In genomic region chr11:516934-517685, GRCh38 we compare ENCODE assay signal across 8 cellular contexts. TPM values are rescaled to one million over a fixed set of nuclear protein-coding genes. Genes with fewer than 3 reads are reported as not detected.
DNase-seq lines count a peak whose midpoint lies in the region; ATAC-seq, FAIRE-seq and TF ChIP-seq lines count a peak whose summit lies in the region.
"Not testable (repeated sequence)": the region's sequence is repeated elsewhere in the genome, so short reads cannot be mapped to it uniquely, and the experiment has no call there.
"Had no signal": no experiment of that assay in that cellular context is flagged by ENCODE, and none has a peak within 500 bp of the region (broad histone marks: within the 10 kb centered on the region; RNA-seq: fewer than 3 reads in every experiment).

No MANE protein-coding gene starts in this region.

- H3K36me3 ChIP-seq in DND-41 (ENCODE audit: insufficient read depth, low read length); RWPE2 (ENCODE audit: low read depth); HepG2 (replicated peaks in 1 of 2; ENCODE audit: control insufficient read depth in 1 of 2, insufficient read depth in 2 of 2, low read length in 2 of 2); ovary: not testable (repeated sequence)
- peaks cover 10% of the 10 kb centered on the region for H3K36me3 ChIP-seq in suprapubic skin

- POLR2A ChIA-PET in HepG2 (lab: Yijun Ruan, JAX), result interaction anchor here (1.5 to 1.6 kb wide), 2 partner anchors 11 to 69 kb away, joined by 4 to 7 read pairs; no protein-coding TSS in a partner anchor

- not testable (repeated sequence) for BruUV-seq in HepG2 (replicated peaks; lab: Mats Ljungman, UMichigan)

- TF ChIP-seq EP300 in HepG2 (IDR thresholded peaks at IDR 0.05; ENCODE audit: low read depth in 2 of 2, low read length in 2 of 2); HepG2 (CRISPR knock-in tag; IDR thresholded peaks at IDR 0.05; ENCODE audit: borderline replicate concordance); ovary (IDR thresholded peaks at IDR 0.05); suprapubic skin (IDR thresholded peaks at IDR 0.05): not testable (repeated sequence)

- H3K9ac ChIP-seq in DND-41 (ENCODE audit: low read depth, low read length); HepG2 (ENCODE audit: insufficient read depth, low read depth, low read length): not testable (repeated sequence)

- DNase-seq in DND-41 (peak; percentile 27), left cardiac atrium (peak; percentile 22), ovary (peak in 4 of 5 donors; percentile 22 to 50 (median 44)), suprapubic skin (ENCODE audit: low spot score in 2 of 2) (peak; percentile 71 to 80)
- DNase-seq in RWPE2 (ENCODE audit: low spot score); epithelial cell of prostate (ENCODE audit: low read depth, low spot score); HepG2 (ENCODE audit: low spot score): not testable (repeated sequence)

- TF ChIP-seq POLR2A in HepG2 (IDR thresholded peaks at IDR 0.05; ENCODE audit: insufficient read depth in 1 of 2, low read depth in 2 of 2, low read length in 2 of 2); ovary (IDR thresholded peaks at IDR 0.05); suprapubic skin (IDR thresholded peaks at IDR 0.05): not testable (repeated sequence)

- in situ Hi-C loops in HepG2 (cut with HindIII; ENCODE audit: extremely low pct_ligation_motif_present, low pct_unique_long_range_greater_than_20kb), result not testable (repeated sequence)

- H3K4me1 ChIP-seq in DND-41 (ENCODE audit: insufficient read depth, low read length); ovary (ENCODE audit: insufficient read depth): not testable (repeated sequence)
- peaks cover 16% of the 10 kb centered on the region for H3K4me1 ChIP-seq in RWPE2 (ENCODE audit: insufficient read depth, poor library complexity, severe bottlenecking)
- peaks cover 27% of the 10 kb centered on the region for H3K4me1 ChIP-seq in HepG2 (ENCODE audit: insufficient read depth, low read length)
- peaks cover 12% of the 10 kb centered on the region for H3K4me1 ChIP-seq in suprapubic skin

- H3K79me2 ChIP-seq in DND-41 (ENCODE audit: insufficient read depth, low read length); HepG2 (ENCODE audit: insufficient read depth, low read length): not testable (repeated sequence)

- TF ChIP-seq CTCF in DND-41 (IDR thresholded peaks at IDR 0.05; ENCODE audit: borderline replicate concordance, extremely low read depth, low read length, poor library complexity, severe bottlenecking); RWPE2 (IDR thresholded peaks at IDR 0.05; ENCODE audit: poor library complexity, severe bottlenecking); HepG2 (CRISPR knock-in tag; IDR thresholded peaks at IDR 0.05); ovary (IDR thresholded peaks at IDR 0.05); suprapubic skin (IDR thresholded peaks at IDR 0.05): not testable (repeated sequence)

- not testable (repeated sequence) for H3K27me3 ChIP-seq in DND-41 (ENCODE audit: insufficient read depth, low read length, poor library complexity); RWPE2 (ENCODE audit: insufficient read depth, poor library complexity, severe bottlenecking); HepG2 (ENCODE audit: control insufficient read depth in 1 of 2, insufficient read depth in 2 of 2, low read length in 2 of 2); ovary; suprapubic skin

- H3K4me2 ChIP-seq in DND-41 (ENCODE audit: insufficient read depth, low read length); HepG2 (ENCODE audit: low read depth, low read length): not testable (repeated sequence)

- CTCF ChIA-PET in HepG2 (lab: Yijun Ruan, JAX; ENCODE audit: low intra/inter-chr PET ratio, low total read pairs), result interaction anchor here (1.6 to 2.0 kb wide), 2 partner anchors 47 to 68 kb away, joined by 5 to 20 read pairs; partner anchors contain the start of gene PTDSS2

- not testable (repeated sequence) for H2AFZ ChIP-seq in DND-41 (ENCODE audit: low read depth, low read length); HepG2 (ENCODE audit: low read length)

- FAIRE-seq in HepG2 (lab: Jason Lieb, UNC), result not testable (repeated sequence)

- intact Hi-C loops in left cardiac atrium (cut with DNase I), result loop anchor here in 1 of 2 donors (5.0 kb wide), 1 partner anchor 110 kb away; no protein-coding TSS in a partner anchor
- intact Hi-C loops in HepG2 (cut with micrococcal nuclease; ENCODE audit: unreplicated experiment); ovary (cut with DNase I): not testable (repeated sequence)

- ATAC-seq in DND-41 (ENCODE audit: insufficient read depth, low read depth); RWPE2 (ENCODE audit: low read depth); left cardiac atrium; HepG2: not testable (repeated sequence)

- not testable (repeated sequence) for H3K9me3 ChIP-seq in DND-41 (ENCODE audit: insufficient read depth, low read length, severe bottlenecking); RWPE2 (ENCODE audit: severe bottlenecking); HepG2 (ENCODE audit: low read length); ovary; suprapubic skin

- TF ChIP-seq RAD21 in HepG2 (CRISPR knock-in tag; IDR thresholded peaks at IDR 0.05), result not testable (repeated sequence)

- not testable (repeated sequence) for H3K4me3 ChIP-seq in DND-41 (ENCODE audit: low read depth in 1 of 2, low read length in 2 of 2); RWPE2 (ENCODE audit: severe bottlenecking); HepG2 (replicated peaks in 1 of 3; ENCODE audit: insufficient read depth in 1 of 3, low read depth in 2 of 3, low read length in 3 of 3); ovary; suprapubic skin

- not testable (repeated sequence) for H3K27ac ChIP-seq in DND-41 (ENCODE audit: low read length); HepG2 (ENCODE audit: extremely low read length, insufficient read depth, low read length); ovary; suprapubic skin
- H3K27ac ChIP-seq in RWPE2 (ENCODE audit: poor library complexity, severe bottlenecking) (peak overlapping the region; percentile 95), epithelial cell of prostate (peak overlapping the region; percentile 100)

- 91% methylated on average over 28 of the region's 42 CpGs for WGBS in HepG2 (ENCODE audit: low lambda C conversion rate)
- 95 to 96% (median 96%) methylated on average over 38 to 42 of the region's 42 CpGs for WGBS in ovary, 3 donors
- WGBS in suprapubic skin, result 94% methylated on average over 24 of the region's 42 CpGs

- H4K20me1 ChIP-seq in DND-41 (ENCODE audit: insufficient read depth, low read length); HepG2 (ENCODE audit: insufficient read depth, low read length): not testable (repeated sequence)

RNA-seq across cellular contexts. Expression of gene RNH1, which starts 10.1 kb away (rescaled TPM):
- total RNA-seq in left cardiac atrium (100 to 1,000 TPM; 153 to 159 TPM), HepG2 (2016; rRNA removed; fragmentation: Illumina TruSeq; extraction: Trizol) (74.1 and 81.3 TPM in 2 replicates), ovary (100 to 1,000 TPM; 105 to 233 (median 169) TPM), suprapubic skin (100 to 1,000 TPM; 378 to 392 (median 383) TPM)
- total RNA-seq in HepG2 (2016; cell fraction: cytosol; rRNA removed; fragmentation: Illumina TruSeq; extraction: Trizol; ENCODE audit: low read depth), result 28.3 and 31.4 TPM in 2 replicates
- total RNA-seq in HepG2 (2016; cell fraction: insoluble cytoplasmic fraction; rRNA removed; fragmentation: Illumina TruSeq; extraction: Trizol), result 73.0 and 77.2 TPM in 2 replicates
- 30.6 and 37.6 TPM in 2 replicates for total RNA-seq in HepG2 (2016; cell fraction: membrane; rRNA removed; fragmentation: Illumina TruSeq; extraction: Trizol)
- 39.1 and 43.2 TPM in 2 replicates for total RNA-seq in HepG2 (2016; cell fraction: nucleus; rRNA removed; fragmentation: Illumina TruSeq; extraction: Trizol)
- polyA plus RNA-seq in HepG2 (2011; rRNA removed) (36.0 and 51.4 TPM in 2 replicates), ovary (100 to 1,000 TPM in 1 of 2 donors, 10 to 100 TPM in 1; 17.4 to 147 TPM)
- polyA plus RNA-seq in HepG2 (2011; cell fraction: cytosol; rRNA removed), result 30.1 and 56.0 TPM in 2 replicates
- 135 and 166 TPM in 2 replicates for polyA plus RNA-seq in HepG2 (2011; cell fraction: nucleus; rRNA removed)
- polyA plus RNA-seq in HepG2 (2012), result 42.4 and 61.5 TPM in 2 replicates
- 14.2 and 15.8 TPM in 2 replicates for polyA plus RNA-seq in HepG2 (2016; cell fraction: cytosol; fragmentation: Illumina TruSeq; extraction: Trizol; ENCODE audit: low read depth)
- polyA plus RNA-seq in HepG2 (2016; cell fraction: insoluble cytoplasmic fraction; fragmentation: Illumina TruSeq; extraction: Trizol; ENCODE audit: low read depth), result 62.8 and 84.3 TPM in 2 replicates
- polyA plus RNA-seq in HepG2 (2016; cell fraction: membrane; fragmentation: Illumina TruSeq; extraction: Trizol; ENCODE audit: low read depth), result 21.1 and 22.9 TPM in 2 replicates
- 61.8 and 67.0 TPM in 2 replicates for polyA plus RNA-seq in HepG2 (2016; cell fraction: nucleus; fragmentation: Illumina TruSeq; extraction: Trizol; ENCODE audit: insufficient read depth, low read depth)
- 72.2 and 124 TPM in 2 replicates for polyA minus RNA-seq in HepG2 (2011; rRNA and poly(A)+ RNA removed; ENCODE audit: low replicate concordance)
- 42.7 and 46.3 TPM in 2 replicates for polyA minus RNA-seq in HepG2 (2011; cell fraction: cytosol; rRNA and poly(A)+ RNA removed)
- polyA minus RNA-seq in HepG2 (2011; cell fraction: nucleus; rRNA and poly(A)+ RNA removed), result 49.1 and 49.3 TPM in 2 replicates

RNA-seq across cellular contexts. Expression of gene HRAS, which starts 18.3 kb away (rescaled TPM):
- total RNA-seq in left cardiac atrium (10 to 100 TPM; 47.9 to 56.5 TPM), HepG2 (2016; rRNA removed; fragmentation: Illumina TruSeq; extraction: Trizol) (47.5 and 50.0 TPM in 2 replicates), ovary (10 to 100 TPM; 21.3 to 49.6 (median 36.3) TPM), suprapubic skin (100 to 1,000 TPM in 2 of 4 donors, 10 to 100 TPM in 2; 82.9 to 131 (median 96.2) TPM)
- 97.1 and 126 TPM in 2 replicates for total RNA-seq in HepG2 (2016; cell fraction: cytosol; rRNA removed; fragmentation: Illumina TruSeq; extraction: Trizol; ENCODE audit: low read depth)
- total RNA-seq in HepG2 (2016; cell fraction: insoluble cytoplasmic fraction; rRNA removed; fragmentation: Illumina TruSeq; extraction: Trizol), result 35.7 and 53.4 TPM in 2 replicates
- total RNA-seq in HepG2 (2016; cell fraction: membrane; rRNA removed; fragmentation: Illumina TruSeq; extraction: Trizol), result 106 and 128 TPM in 2 replicates
- total RNA-seq in HepG2 (2016; cell fraction: nucleus; rRNA removed; fragmentation: Illumina TruSeq; extraction: Trizol), result 23.1 and 23.7 TPM in 2 replicates
- polyA plus RNA-seq in HepG2 (2011; rRNA removed) (32.9 TPM in 2 replicates), ovary (10 to 100 TPM in 1 of 2 donors, 1 to 10 TPM in 1; 4.3 to 38.0 TPM)
- 29.5 and 42.1 TPM in 2 replicates for polyA plus RNA-seq in HepG2 (2011; cell fraction: cytosol; rRNA removed)
- polyA plus RNA-seq in HepG2 (2011; cell fraction: nucleus; rRNA removed), result 62.4 and 65.1 TPM in 2 replicates
- 15.4 and 32.7 TPM in 2 replicates for polyA plus RNA-seq in HepG2 (2012)
- 120 and 151 TPM in 2 replicates for polyA plus RNA-seq in HepG2 (2016; cell fraction: cytosol; fragmentation: Illumina TruSeq; extraction: Trizol; ENCODE audit: low read depth)
- polyA plus RNA-seq in HepG2 (2016; cell fraction: insoluble cytoplasmic fraction; fragmentation: Illumina TruSeq; extraction: Trizol; ENCODE audit: low read depth), result 33.8 and 38.7 TPM in 2 replicates
- polyA plus RNA-seq in HepG2 (2016; cell fraction: membrane; fragmentation: Illumina TruSeq; extraction: Trizol; ENCODE audit: low read depth), result 96.2 and 121 TPM in 2 replicates
- polyA plus RNA-seq in HepG2 (2016; cell fraction: nucleus; fragmentation: Illumina TruSeq; extraction: Trizol; ENCODE audit: insufficient read depth, low read depth), result 47.3 and 47.4 TPM in 2 replicates
- polyA minus RNA-seq in HepG2 (2011; rRNA and poly(A)+ RNA removed; ENCODE audit: low replicate concordance), result 29.8 and 71.6 TPM in 2 replicates
- polyA minus RNA-seq in HepG2 (2011; cell fraction: cytosol; rRNA and poly(A)+ RNA removed), result 8.5 and 9.0 TPM in 2 replicates
- 5.8 and 11.4 TPM in 2 replicates for polyA minus RNA-seq in HepG2 (2011; cell fraction: nucleus; rRNA and poly(A)+ RNA removed)

RNA-seq across cellular contexts. Expression of gene LRRC56, which starts 20.2 kb away (rescaled TPM):
- total RNA-seq in left cardiac atrium (under 1 TPM; 0.47 to 0.68 TPM), HepG2 (2016; rRNA removed; fragmentation: Illumina TruSeq; extraction: Trizol) (0.08 and 0.11 TPM in 2 replicates), ovary (1 to 10 TPM in 6 of 7 donors, under 1 TPM in 1; 0.60 to 6.2 (median 2.0) TPM), suprapubic skin (1 to 10 TPM; 1.7 to 2.4 (median 2.1) TPM)
- total RNA-seq in HepG2 (2016; cell fraction: cytosol; rRNA removed; fragmentation: Illumina TruSeq; extraction: Trizol; ENCODE audit: low read depth), result 0.10 TPM in 1 of 2 replicates, not detected in the other
- total RNA-seq in HepG2 (2016; cell fraction: insoluble cytoplasmic fraction; rRNA removed; fragmentation: Illumina TruSeq; extraction: Trizol), result 0.09 TPM in 2 replicates
- 0.06 and 0.07 TPM in 2 replicates for total RNA-seq in HepG2 (2016; cell fraction: membrane; rRNA removed; fragmentation: Illumina TruSeq; extraction: Trizol)
- total RNA-seq in HepG2 (2016; cell fraction: nucleus; rRNA removed; fragmentation: Illumina TruSeq; extraction: Trizol), result not detected in 2 replicates
- polyA plus RNA-seq in HepG2 (2011; rRNA removed) (0.29 and 0.46 TPM in 2 replicates), ovary (1 to 10 TPM in 1 of 2 donors, not detected in 1; 2.1 TPM)
- polyA plus RNA-seq in HepG2 (2011; cell fraction: cytosol; rRNA removed), result 0.21 and 0.22 TPM in 2 replicates
- polyA plus RNA-seq in HepG2 (2011; cell fraction: nucleus; rRNA removed), result 3.4 and 3.8 TPM in 2 replicates
- polyA plus RNA-seq in HepG2 (2012), result 0.34 and 0.59 TPM in 2 replicates
- 0.05 TPM in 1 of 2 replicates, not detected in the other for polyA plus RNA-seq in HepG2 (2016; cell fraction: cytosol; fragmentation: Illumina TruSeq; extraction: Trizol; ENCODE audit: low read depth)
- polyA plus RNA-seq in HepG2 (2016; cell fraction: insoluble cytoplasmic fraction; fragmentation: Illumina TruSeq; extraction: Trizol; ENCODE audit: low read depth), result 0.19 TPM in 1 of 2 replicates, not detected in the other
- 0.10 TPM in 1 of 2 replicates, not detected in the other for polyA plus RNA-seq in HepG2 (2016; cell fraction: membrane; fragmentation: Illumina TruSeq; extraction: Trizol; ENCODE audit: low read depth)
- polyA plus RNA-seq in HepG2 (2016; cell fraction: nucleus; fragmentation: Illumina TruSeq; extraction: Trizol; ENCODE audit: insufficient read depth, low read depth), result 0.37 and 0.44 TPM in 2 replicates
- 0.20 and 0.56 TPM in 2 replicates for polyA minus RNA-seq in HepG2 (2011; rRNA and poly(A)+ RNA removed; ENCODE audit: low replicate concordance)
- polyA minus RNA-seq in HepG2 (2011; cell fraction: cytosol; rRNA and poly(A)+ RNA removed), result 0.30 TPM in 1 of 2 replicates, not detected in the other
- 0.37 and 0.64 TPM in 2 replicates for polyA minus RNA-seq in HepG2 (2011; cell fraction: nucleus; rRNA and poly(A)+ RNA removed)
- total RNA-seq: HT1080 had no signal

RNA-seq across cellular contexts. Expression of gene LMNTD2, which starts 43.4 kb away (rescaled TPM):
- total RNA-seq in left cardiac atrium, result 1 to 10 TPM in 1 of 2 donors, under 1 TPM in 1; 0.58 to 1.1 TPM
- 0.25 and 1.1 TPM in 2 replicates for total RNA-seq in HepG2 (2016; rRNA removed; fragmentation: Illumina TruSeq; extraction: Trizol)
- total RNA-seq in HepG2 (2016; cell fraction: cytosol; rRNA removed; fragmentation: Illumina TruSeq; extraction: Trizol; ENCODE audit: low read depth), result 0.40 and 0.44 TPM in 2 replicates
- total RNA-seq in HepG2 (2016; cell fraction: insoluble cytoplasmic fraction; rRNA removed; fragmentation: Illumina TruSeq; extraction: Trizol), result 0.45 and 1.1 TPM in 2 replicates
- total RNA-seq in HepG2 (2016; cell fraction: membrane; rRNA removed; fragmentation: Illumina TruSeq; extraction: Trizol), result 0.79 and 1.3 TPM in 2 replicates
- 1.3 and 1.7 TPM in 2 replicates for total RNA-seq in HepG2 (2016; cell fraction: nucleus; rRNA removed; fragmentation: Illumina TruSeq; extraction: Trizol)
- 3.1 and 3.6 TPM in 2 replicates for polyA plus RNA-seq in HepG2 (2011; rRNA removed)
- 1.1 and 2.2 TPM in 2 replicates for polyA plus RNA-seq in HepG2 (2011; cell fraction: cytosol; rRNA removed)
- polyA plus RNA-seq in HepG2 (2011; cell fraction: nucleus; rRNA removed), result 50.0 and 60.4 TPM in 2 replicates
- 1.3 and 1.4 TPM in 2 replicates for polyA plus RNA-seq in HepG2 (2012)
- 0.53 and 0.78 TPM in 2 replicates for polyA plus RNA-seq in HepG2 (2016; cell fraction: cytosol; fragmentation: Illumina TruSeq; extraction: Trizol; ENCODE audit: low read depth)
- polyA plus RNA-seq in HepG2 (2016; cell fraction: insoluble cytoplasmic fraction; fragmentation: Illumina TruSeq; extraction: Trizol; ENCODE audit: low read depth), result 0.42 and 0.68 TPM in 2 replicates
- 0.96 and 1.2 TPM in 2 replicates for polyA plus RNA-seq in HepG2 (2016; cell fraction: membrane; fragmentation: Illumina TruSeq; extraction: Trizol; ENCODE audit: low read depth)
- 3.7 and 5.0 TPM in 2 replicates for polyA plus RNA-seq in HepG2 (2016; cell fraction: nucleus; fragmentation: Illumina TruSeq; extraction: Trizol; ENCODE audit: insufficient read depth, low read depth)
- 0.51 and 0.96 TPM in 2 replicates for polyA minus RNA-seq in HepG2 (2011; rRNA and poly(A)+ RNA removed; ENCODE audit: low replicate concordance)
- polyA minus RNA-seq in HepG2 (2011; cell fraction: cytosol; rRNA and poly(A)+ RNA removed), result 0.88 and 1.4 TPM in 2 replicates
- 2.6 and 3.1 TPM in 2 replicates for polyA minus RNA-seq in HepG2 (2011; cell fraction: nucleus; rRNA and poly(A)+ RNA removed)
- 1 to 10 TPM in 5 of 7 donors, under 1 TPM in 2; 0.70 to 7.6 (median 1.2) TPM for total RNA-seq in ovary
- polyA plus RNA-seq in ovary, result 1 to 10 TPM in 1 of 2 donors, not detected in 1; 1.1 TPM
- 10 to 100 TPM in 1 of 4 donors, 1 to 10 TPM in 3; 6.3 to 17.8 (median 8.7) TPM for total RNA-seq in suprapubic skin

RNA-seq across cellular contexts. Expression of gene RASSF7, which starts 43.7 kb away (rescaled TPM):
- total RNA-seq in left cardiac atrium, result 1 to 10 TPM; 3.2 to 4.4 TPM
- 13.1 and 20.2 TPM in 2 replicates for total RNA-seq in HepG2 (2016; rRNA removed; fragmentation: Illumina TruSeq; extraction: Trizol)
- 5.4 and 5.7 TPM in 2 replicates for total RNA-seq in HepG2 (2016; cell fraction: cytosol; rRNA removed; fragmentation: Illumina TruSeq; extraction: Trizol; ENCODE audit: low read depth)
- 13.3 and 19.7 TPM in 2 replicates for total RNA-seq in HepG2 (2016; cell fraction: insoluble cytoplasmic fraction; rRNA removed; fragmentation: Illumina TruSeq; extraction: Trizol)
- 10.8 and 11.9 TPM in 2 replicates for total RNA-seq in HepG2 (2016; cell fraction: membrane; rRNA removed; fragmentation: Illumina TruSeq; extraction: Trizol)
- total RNA-seq in HepG2 (2016; cell fraction: nucleus; rRNA removed; fragmentation: Illumina TruSeq; extraction: Trizol), result 16.7 and 17.2 TPM in 2 replicates
- polyA plus RNA-seq in HepG2 (2011; rRNA removed), result 28.6 and 36.4 TPM in 2 replicates
- polyA plus RNA-seq in HepG2 (2011; cell fraction: cytosol; rRNA removed), result 22.3 and 49.0 TPM in 2 replicates
- polyA plus RNA-seq in HepG2 (2011; cell fraction: nucleus; rRNA removed), result 139 and 165 TPM in 2 replicates
- polyA plus RNA-seq in HepG2 (2012), result 8.9 and 12.6 TPM in 2 replicates
- polyA plus RNA-seq in HepG2 (2016; cell fraction: cytosol; fragmentation: Illumina TruSeq; extraction: Trizol; ENCODE audit: low read depth), result 4.7 and 6.0 TPM in 2 replicates
- 12.3 and 15.9 TPM in 2 replicates for polyA plus RNA-seq in HepG2 (2016; cell fraction: insoluble cytoplasmic fraction; fragmentation: Illumina TruSeq; extraction: Trizol; ENCODE audit: low read depth)
- 5.9 and 7.2 TPM in 2 replicates for polyA plus RNA-seq in HepG2 (2016; cell fraction: membrane; fragmentation: Illumina TruSeq; extraction: Trizol; ENCODE audit: low read depth)
- 32.6 and 40.7 TPM in 2 replicates for polyA plus RNA-seq in HepG2 (2016; cell fraction: nucleus; fragmentation: Illumina TruSeq; extraction: Trizol; ENCODE audit: insufficient read depth, low read depth)
- 6.7 and 39.4 TPM in 2 replicates for polyA minus RNA-seq in HepG2 (2011; rRNA and poly(A)+ RNA removed; ENCODE audit: low replicate concordance)
- polyA minus RNA-seq in HepG2 (2011; cell fraction: cytosol; rRNA and poly(A)+ RNA removed), result 10.4 and 10.9 TPM in 2 replicates
- polyA minus RNA-seq in HepG2 (2011; cell fraction: nucleus; rRNA and poly(A)+ RNA removed), result 15.2 and 17.9 TPM in 2 replicates
- 100 to 1,000 TPM in 1 of 7 donors, 10 to 100 TPM in 2, 1 to 10 TPM in 4; 4.7 to 163 (median 9.5) TPM for total RNA-seq in ovary
- 1 to 10 TPM in 1 of 2 donors, not detected in 1; 7.4 TPM for polyA plus RNA-seq in ovary
- 100 to 1,000 TPM in 1 of 4 donors, 10 to 100 TPM in 3; 82.6 to 113 (median 87.0) TPM for total RNA-seq in suprapubic skin
